ENCODE assay signal across 8 cellular contexts in the genomic region with DNA sequence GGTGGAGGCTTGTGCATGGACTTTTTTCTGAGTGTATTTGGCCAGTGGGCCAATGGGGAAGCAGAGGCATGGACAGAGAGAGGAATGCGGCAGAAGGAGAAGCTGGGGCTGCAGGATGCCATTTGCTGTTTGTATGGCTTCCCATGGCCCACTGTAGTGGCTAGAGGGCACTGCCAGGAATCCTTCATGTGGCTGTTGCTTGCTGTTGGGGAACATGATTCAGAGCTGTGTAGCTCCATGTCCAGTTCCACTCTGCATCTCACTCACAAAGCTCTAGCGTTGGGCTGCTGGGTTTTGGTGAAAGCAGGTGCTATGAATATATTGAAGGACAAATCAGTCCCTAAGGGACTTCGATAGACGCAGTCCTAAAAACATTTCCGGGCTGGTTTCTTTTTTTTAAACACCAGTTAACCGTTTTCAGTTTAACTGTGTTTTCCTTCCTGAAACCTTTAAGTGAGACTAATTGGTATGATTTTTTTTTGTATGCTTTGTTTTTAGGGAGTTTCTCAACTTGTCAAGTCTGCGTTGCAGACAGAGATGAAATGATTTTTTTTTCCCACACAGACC. TPM values are rescaled to one million over a fixed set of nuclear protein-coding genes. Genes with fewer than 3 reads are reported as not detected.
A peak's percentile ranks its signal among the peaks of the same experiment; 100 is the strongest.
DNase-seq lines count a peak whose midpoint lies in the region; ATAC-seq and TF ChIP-seq lines count a peak whose summit lies in the region.

No MANE protein-coding gene starts in this region.

- H3K18ac ChIP-seq in H9 (ENCODE audit: insufficient read length, low read depth, low read length): no peak overlapping the region

- no peak overlapping the region for H2BK15ac ChIP-seq in H9 (ENCODE audit: low read depth, low read length)

- H3K27ac Mint-ChIP-seq in T-cell: peak overlapping the region; percentile 98 to 100
- H3K27ac Mint-ChIP-seq in H9: no peak overlapping the region

- H3K4ac ChIP-seq in H9 (ENCODE audit: low read depth, low read length): no peak overlapping the region

- H2BK20ac ChIP-seq in H9 (ENCODE audit: low read depth, low read length, poor library complexity, severe bottlenecking): no peak overlapping the region

- H3K4me1 Mint-ChIP-seq in T-cell: peaks cover 97 to 98% (median 98%) of the 10 kb centered on the region in 3 donors
- peaks cover 15 to 18% of the 10 kb centered on the region in 2 experiments for H3K4me1 Mint-ChIP-seq in H9

- no peak for TF ChIP-seq POLR2A in uterus (IDR thresholded peaks at IDR 0.05)

- no peak overlapping the region for H3K4me2 ChIP-seq in H9 (ENCODE audit: insufficient read depth, insufficient read length, low read length)

- no peaks in the 10 kb centered on the region for H3K79me2 ChIP-seq in H9 (ENCODE audit: insufficient read depth, low read length)

- no peak overlapping the region for H3K56ac ChIP-seq in H9 (ENCODE audit: insufficient read length, low read depth, low read length)

- H3K9me3 Mint-ChIP-seq in T-cell (no peaks in the 10 kb centered on the region), H9 (no peaks in the 10 kb centered on the region; a peak in 1 of 5 replicates)

- no peak overlapping the region for H2BK12ac ChIP-seq in H9 (ENCODE audit: insufficient read length, low read depth, low read length)

- no peak overlapping the region for H3T11ph ChIP-seq in H9 (ENCODE audit: low read length)

- peak overlapping the region; percentile 30 to 60 for H3K27ac ChIP-seq in right atrium auricular region
- H3K27ac ChIP-seq in uterus: peak overlapping the region; percentile 62 to 81
- H3K27ac ChIP-seq in H9 (ENCODE audit: insufficient read length, low read depth, low read length): no peak overlapping the region

- no peak overlapping the region for H2AK5ac ChIP-seq in H9 (ENCODE audit: insufficient read length, low read length)

- H3K4me3 Mint-ChIP-seq in T-cell: peak overlapping the region; percentile 71 to 75 (median 74)
- H3K4me3 Mint-ChIP-seq in H9: 0 out of 5 replicates have a peak overlapping the region, but pooled peaks of 1 of the 2 experiments have one; percentile 10

- no peak overlapping the region for H3K23ac ChIP-seq in H9 (ENCODE audit: insufficient read length, low read depth, low read length)

- no peak overlapping the region for H3K9ac ChIP-seq in H9 (ENCODE audit: extremely low read depth, insufficient read length, low read length)

- H2BK120ac ChIP-seq in H9 (ENCODE audit: low read depth, low read length, poor library complexity, severe bottlenecking): no peak overlapping the region

- H4K91ac ChIP-seq in H9 (ENCODE audit: insufficient read length, low read depth, low read length): no peak overlapping the region

- no peak overlapping the region for H2BK5ac ChIP-seq in H9 (ENCODE audit: insufficient read length, low read length)

- DNase-seq in T-cell: no peak
- DNase-seq in right atrium auricular region (ENCODE audit: low spot score): no peak
- no peak for DNase-seq in uterus
- DNase-seq in COLO829 (ENCODE audit: low spot score): no peak
- DNase-seq in H9: no peak
- no peak for DNase-seq in AG08396 (ENCODE audit: low spot score)

- POLR2A ChIA-PET in T-cell (lab: Charles Lee): interaction anchor here (0.6 to 1.7 kb wide), 12 partner anchors 9 to 453 kb away, joined by 3 to 10 read pairs (median 4); partner anchors contain the start of gene IRF1 (in 1 of the 2)

- ATAC-seq in GM18508 (IDR thresholded peaks at IDR 0.05; ENCODE audit: insufficient read depth, unreplicated experiment): peak; percentile 29
- ATAC-seq in HG02610 (IDR thresholded peaks at IDR 0.05; ENCODE audit: unreplicated experiment): peak; percentile 51
- ATAC-seq in T-cell (replicated peaks in 1 of 4): peak in 1 of 4 experiments; percentile 43

- CTCF ChIA-PET in T-cell (lab: Charles Lee): interaction anchor here (0.5 to 1.7 kb wide), 20 partner anchors 8 to 1150 kb away, joined by 3 to 11 read pairs (median 6); partner anchors contain the start of gene IRF1 (in 1 of the 2)

- H2AFZ ChIP-seq in H9 (ENCODE audit: low read length): no peak overlapping the region

- H3K36me3 Mint-ChIP-seq in T-cell (peaks cover 39% of the 10 kb centered on the region), H9 (ENCODE audit: insufficient read depth in 1 of 3, low read depth in 3 of 3) (no peaks in the 10 kb centered on the region)

- peaks cover 0 to 91% of the 10 kb centered on the region in 2 donors for H3K4me1 ChIP-seq in right atrium auricular region
- peaks cover 9 to 22% of the 10 kb centered on the region in 2 donors for H3K4me1 ChIP-seq in uterus
- H3K4me1 ChIP-seq in H9 (ENCODE audit: insufficient read depth, low read length): no peaks in the 10 kb centered on the region; the same call in 1 of the 2 replicates

- intact Hi-C loops in uterus (cut with DNase I; ENCODE audit: low total_unique reads): loop anchor here (5.0 kb wide), 1 partner anchor 67 kb away; no protein-coding TSS in a partner anchor

- H3K4me3 ChIP-seq in right atrium auricular region (no peak overlapping the region), uterus (no peak overlapping the region)

- H3K27me3 ChIP-seq in right atrium auricular region: no peaks in the 10 kb centered on the region
- no peaks in the 10 kb centered on the region for H3K27me3 ChIP-seq in uterus
- no peaks in the 10 kb centered on the region for H3K27me3 ChIP-seq in H9 (ENCODE audit: insufficient read depth, low read length)

- no peaks in the 10 kb centered on the region for H4K20me1 ChIP-seq in H9 (ENCODE audit: control insufficient read depth, insufficient read depth, insufficient read length)

- H3K79me1 ChIP-seq in H9 (ENCODE audit: insufficient read depth, low read depth, low read length, poor library complexity, severe bottlenecking): no peaks in the 10 kb centered on the region

- H3K27me3 Mint-ChIP-seq in T-cell (no peaks in the 10 kb centered on the region), H9 (ENCODE audit: low read depth) (peaks cover 2% of the 10 kb centered on the region; the same call in 1 of the 2 replicates)

- no peak for TF ChIP-seq CTCF in right atrium auricular region (IDR thresholded peaks at IDR 0.05)
- no peak for TF ChIP-seq CTCF in uterus (IDR thresholded peaks at IDR 0.05)
- no peak for TF ChIP-seq CTCF in H9 (conservative IDR thresholded peaks at IDR 0.05)

- H3K23me2 ChIP-seq in H9 (ENCODE audit: insufficient read length, low read depth, low read length, poor library complexity, severe bottlenecking): no peaks in the 10 kb centered on the region

- no peak overlapping the region for H4K5ac ChIP-seq in H9 (ENCODE audit: insufficient read length, low read depth, low read length)

- no peak overlapping the region for H3K14ac ChIP-seq in H9 (ENCODE audit: insufficient read depth, low read length)

- H3K9me3 ChIP-seq in right atrium auricular region (no peaks in the 10 kb centered on the region), uterus (no peaks in the 10 kb centered on the region), H9 (ENCODE audit: control insufficient read depth, low read depth, low read length) (no peaks in the 10 kb centered on the region)

- no peak overlapping the region for H4K8ac ChIP-seq in H9 (replicated peaks; ENCODE audit: insufficient read length, low read depth, low read length)

- no CpG with 5 or more reads among the region's 7 CpGs for WGBS in H9 (ENCODE audit: extremely low coverage, insufficient read length, low lambda C conversion rate)

- H3K36me3 ChIP-seq in right atrium auricular region: peaks cover 13% of the 10 kb centered on the region
- H3K36me3 ChIP-seq in uterus: no peaks in the 10 kb centered on the region

RNA-seq across cellular contexts. Expression of gene SLC22A5, which starts 51.3 kb away (rescaled TPM):
- total RNA-seq in T-cell (10 to 100 TPM in 2 of 5 donors, 1 to 10 TPM in 3; 4.8 to 14.0 (median 7.6) TPM), right atrium auricular region (10 to 100 TPM in 1 of 2 donors, 1 to 10 TPM in 1; 8.6 to 17.6 TPM), uterus (10 to 100 TPM in 2 of 4 donors, 1 to 10 TPM in 2; 2.0 to 18.9 (median 10.0) TPM), H9 (2021) (3.4 and 3.9 TPM in 2 replicates)

Comparison
In these comparisons a context has a peak if more than half of its experiments do, and no peak if none do; other contexts are left out.
1. H3K27ac Mint-ChIP-seq: peak in T-cell (2 of 2); none in H9 (0 of 3).